Comparison of ENCODE assay signal across 7 cellular contexts in genomic region chr5:57177479-57178156, GRCh38. TPM values are rescaled to one million over a fixed set of nuclear protein-coding genes. Genes with fewer than 3 reads are reported as not detected.
DNase-seq lines count a peak whose midpoint lies in the region; ATAC-seq, FAIRE-seq and TF ChIP-seq lines count a peak whose summit lies in the region.

No MANE protein-coding gene starts in this region.

- no peak for TF ChIP-seq EP300 in gastroesophageal sphincter (IDR thresholded peaks at IDR 0.05)

- FAIRE-seq in HTR-8/SVneo (lab: Jason Lieb, UNC): no peak

- DNase-seq in HAP-1 (ENCODE audit: low spot score in 2 of 2) (no peak), HTR-8/SVneo (ENCODE audit: insufficient read length, low spot score) (no peak), NCI-H1048 (lab: John Stamatoyannopoulos, UW) (no peak)

- H3K36me3 ChIP-seq in HAP-1 (replicated peaks) (peaks cover 34% of the 10 kb centered on the region), gastroesophageal sphincter (no peaks in the 10 kb centered on the region), skeletal muscle tissue (ENCODE audit: control insufficient read depth in 3 of 3, insufficient read depth in 3 of 3, low read length in 3 of 3) (peaks cover 0 to 3% (median 0%) of the 10 kb centered on the region in 3 donors)

- H3K27me3 ChIP-seq in HAP-1 (ENCODE audit: low read depth): no peaks in the 10 kb centered on the region
- H3K27me3 ChIP-seq in gastroesophageal sphincter: no peaks in the 10 kb centered on the region
- no peaks in the 10 kb centered on the region for H3K27me3 ChIP-seq in skeletal muscle tissue (ENCODE audit: control insufficient read depth in 3 of 3, insufficient read depth in 3 of 3, low read length in 3 of 3)

- in situ Hi-C loops in HAP-1 (cut with MboI; ENCODE audit: low sequenced_read_pairs): no loop called here

- H3K4me1 ChIP-seq in HAP-1 (peaks cover 10% of the 10 kb centered on the region), gastroesophageal sphincter (peaks cover 0 to 71% (median 36%) of the 10 kb centered on the region in 3 donors), skeletal muscle tissue (ENCODE audit: control insufficient read depth in 3 of 3, insufficient read depth in 3 of 3, low read length in 3 of 3) (peaks cover 19 to 40% (median 23%) of the 10 kb centered on the region in 3 donors)

- ATAC-seq in gastroesophageal sphincter (no peak), HG03565 (IDR thresholded peaks at IDR 0.05; ENCODE audit: unreplicated experiment) (no peak)

- WGBS in gastroesophageal sphincter (ENCODE audit: low coverage in 1 of 2), 2 donors: 73 to 85% methylated on average over 3 to 8 of the region's 14 CpGs

- TF ChIP-seq POLR2A in gastroesophageal sphincter (IDR thresholded peaks at IDR 0.05): no peak

- TF ChIP-seq CTCF in VCaP (conservative IDR thresholded peaks at IDR 0.05) (no peak), gastroesophageal sphincter (IDR thresholded peaks at IDR 0.05) (no peak)

- H3K27ac ChIP-seq in VCaP: peak overlapping the region; percentile 99; the same call in 1 of the 2 replicates
- peak overlapping the region in 2 of 4 donors; percentile 99 for H3K27ac ChIP-seq in gastroesophageal sphincter
- H3K27ac ChIP-seq in skeletal muscle tissue (ENCODE audit: low read depth, low read length): no peak overlapping the region

- H3K4me3 ChIP-seq in HAP-1: peak overlapping the region; percentile 99
- peak overlapping the region; percentile 80 to 95 for H3K4me3 ChIP-seq in gastroesophageal sphincter
- peak overlapping the region; percentile 2 to 96 (median 53) for H3K4me3 ChIP-seq in skeletal muscle tissue (ENCODE audit: low read length in 3 of 3)

- no peaks in the 10 kb centered on the region for H3K9me3 ChIP-seq in HAP-1
- no peaks in the 10 kb centered on the region for H3K9me3 ChIP-seq in gastroesophageal sphincter
- no peaks in the 10 kb centered on the region for H3K9me3 ChIP-seq in skeletal muscle tissue (ENCODE audit: control insufficient read depth in 3 of 3, low read length in 3 of 3)

- peak overlapping the region in 2 of 3 donors; percentile 5 to 51 for H3K9ac ChIP-seq in skeletal muscle tissue (ENCODE audit: low read depth in 1 of 3, low read length in 3 of 3)

RNA-seq across cellular contexts. Expression of gene GPBP1, which starts 3.8 kb away (rescaled TPM):
- total RNA-seq in gastroesophageal sphincter (10 to 100 TPM; 42.0 to 73.3 (median 62.7) TPM), skeletal muscle tissue (71.0 TPM)
